7 cellular contexts compared by ENCODE assay signal in the genomic region with DNA sequence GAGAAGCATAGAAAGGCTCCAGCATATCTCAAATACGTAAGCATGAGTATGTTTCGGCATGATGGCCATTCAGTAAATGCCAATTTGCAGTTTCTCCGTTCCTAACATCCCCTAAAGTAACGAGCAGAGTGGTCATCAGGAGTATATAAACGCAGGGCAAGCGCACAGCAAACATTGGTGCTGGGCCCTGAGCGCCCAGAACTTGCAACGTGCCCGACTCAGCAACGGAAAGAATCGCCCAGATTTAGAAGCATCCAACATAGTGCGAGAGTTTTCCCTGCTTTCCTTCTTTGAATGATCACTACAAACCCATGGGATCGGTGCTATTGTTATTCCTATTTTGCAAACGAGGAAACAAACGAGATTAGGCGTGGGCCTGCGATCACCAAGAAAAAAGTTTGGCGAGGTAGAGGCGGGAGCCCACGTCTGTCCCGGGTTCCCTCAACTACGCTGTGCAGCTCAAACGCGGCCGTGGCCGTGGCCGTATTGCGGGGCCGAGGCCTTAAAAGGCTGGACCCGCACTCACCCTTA. TPM values are rescaled to one million over a fixed set of nuclear protein-coding genes. Genes with fewer than 3 reads are reported as not detected.
DNase-seq lines count a peak whose midpoint lies in the region; ATAC-seq and TF ChIP-seq lines count a peak whose summit lies in the region.

No MANE protein-coding gene starts in this region.

- POLR2A ChIA-PET in activated CD4-positive, alpha-beta memory T cell treated with anti-CD3 and anti-CD28 coated beads, Interleukin-2, amount 10 ng/mL, durations not matched to agents 7 days and 5 days (lab: Charles Lee), result interaction anchor here (0.5 to 2.1 kb wide), 18 partner anchors 8 to 998 kb away, joined by 3 to 37 read pairs (median 4); partner anchors contain the start of genes CD74, RBM22, SLC36A1 and TCOF1

- peak overlapping the region; percentile 45 to 97 (median 84) for H3K4me3 ChIP-seq in heart right ventricle
- H3K4me3 ChIP-seq in skeletal muscle cell (ENCODE audit: low read depth, low read length), result peak overlapping the region; percentile 95

- H3K27me3 Mint-ChIP-seq in activated CD4-positive, alpha-beta memory T cell treated with anti-CD3 and anti-CD28 coated beads, Interleukin-2, amount 10 ng/mL, durations not matched to agents 7 days and 5 days, result no peaks in the 10 kb centered on the region

- peaks cover 0 to 42% (median 38%) of the 10 kb centered on the region in 9 donors for H3K36me3 ChIP-seq in heart right ventricle

- H3K4me1 ChIP-seq in heart right ventricle, result peaks cover 7 to 45% (median 18%) of the 10 kb centered on the region in 9 donors

- peaks cover 0 to 5% (median 0%) of the 10 kb centered on the region in 11 donors for H3K9me3 ChIP-seq in heart right ventricle

- peak overlapping the region; percentile 92 for H3K27ac Mint-ChIP-seq in activated CD4-positive, alpha-beta memory T cell treated with anti-CD3 and anti-CD28 coated beads, Interleukin-2, amount 10 ng/mL, durations not matched to agents 7 days and 5 days

- intact Hi-C loops in heart right ventricle (cut with DNase I), result loop anchor here in 1 of 10 donors (5.0 kb wide), 1 partner anchor 92 kb away; the partner anchor contains the start of gene TCOF1

- no peak for DNase-seq in activated CD4-positive, alpha-beta memory T cell treated with anti-CD3 and anti-CD28 coated beads, Interleukin-2, amount 10 ng/mL, durations not matched to agents 7 days and 5 days
- DNase-seq in heart right ventricle (no peak), skeletal muscle cell (ENCODE audit: low read depth) (no peak), NAMALWA (ENCODE audit: low spot score) (no peak)

- TF ChIP-seq CTCF in heart right ventricle (IDR thresholded peaks at IDR 0.05), result no peak

- no peaks in the 10 kb centered on the region for H3K27me3 ChIP-seq in heart right ventricle

- ATAC-seq in HG03103 (IDR thresholded peaks at IDR 0.05; ENCODE audit: low read depth, unreplicated experiment) (peak; percentile 13), heart right ventricle (peak in 6 of 8 donors; percentile 12 to 73 (median 40)), HG03196 (IDR thresholded peaks at IDR 0.05; ENCODE audit: unreplicated experiment) (no peak), GM21360 (IDR thresholded peaks at IDR 0.05; ENCODE audit: unreplicated experiment) (no peak)

- CTCF ChIA-PET in activated CD4-positive, alpha-beta memory T cell treated with anti-CD3 and anti-CD28 coated beads, Interleukin-2, amount 10 ng/mL, durations not matched to agents 7 days and 5 days (lab: Charles Lee), result interaction anchor here (0.7 to 2.4 kb wide), 11 partner anchors 10 to 709 kb away, joined by 3 to 21 read pairs (median 5); partner anchors contain the start of genes CD74, DCTN4 and RBM22

- peak overlapping the region; percentile 89 to 99 (median 97) for H3K27ac ChIP-seq in heart right ventricle

- H3K36me3 Mint-ChIP-seq in activated CD4-positive, alpha-beta memory T cell treated with anti-CD3 and anti-CD28 coated beads, Interleukin-2, amount 10 ng/mL, durations not matched to agents 7 days and 5 days (ENCODE audit: low read depth), result peaks cover 46% of the 10 kb centered on the region

- H3K9me3 Mint-ChIP-seq in activated CD4-positive, alpha-beta memory T cell treated with anti-CD3 and anti-CD28 coated beads, Interleukin-2, amount 10 ng/mL, durations not matched to agents 7 days and 5 days, result no peaks in the 10 kb centered on the region

- WGBS in heart right ventricle, 2 donors, result 0 to 1% methylated on average over 30 of the region's 30 CpGs

- H3K4me3 Mint-ChIP-seq in activated CD4-positive, alpha-beta memory T cell treated with anti-CD3 and anti-CD28 coated beads, Interleukin-2, amount 10 ng/mL, durations not matched to agents 7 days and 5 days, result peak overlapping the region; percentile 82

- H3K4me1 Mint-ChIP-seq in activated CD4-positive, alpha-beta memory T cell treated with anti-CD3 and anti-CD28 coated beads, Interleukin-2, amount 10 ng/mL, durations not matched to agents 7 days and 5 days, result peaks cover 34% of the 10 kb centered on the region

RNA-seq across cellular contexts. Expression of gene RPS14, which starts 0.5 kb away (rescaled TPM):
- total RNA-seq in activated CD4-positive, alpha-beta memory T cell treated with anti-CD3 and anti-CD28 coated beads, Interleukin-2, amount 10 ng/mL, durations not matched to agents 7 days and 5 days, result 1,000 to 10,000 TPM; 2,316 to 2,367 TPM
- 1,000 to 10,000 TPM in 9 of 10 donors, 100 to 1,000 TPM in 1; 984 to 1,344 (median 1,239) TPM for total RNA-seq in heart right ventricle
- 1,000 to 10,000 TPM; 1,373 to 4,233 TPM for polyA plus RNA-seq in heart right ventricle

RNA-seq across cellular contexts. Expression of gene CD74, which starts 36.3 kb away (rescaled TPM):
- total RNA-seq in activated CD4-positive, alpha-beta memory T cell treated with anti-CD3 and anti-CD28 coated beads, Interleukin-2, amount 10 ng/mL, durations not matched to agents 7 days and 5 days, result 1,000 to 10,000 TPM; 1,158 to 1,180 TPM
- 1,000 to 10,000 TPM in 1 of 10 donors, 100 to 1,000 TPM in 9; 120 to 2,270 (median 303) TPM for total RNA-seq in heart right ventricle
- polyA plus RNA-seq in heart right ventricle, result 100 to 1,000 TPM; 211 to 298 TPM

RNA-seq across cellular contexts. Expression of gene NDST1, which starts 58.9 kb away (rescaled TPM):
- under 1 TPM; 0.13 to 0.18 TPM for total RNA-seq in activated CD4-positive, alpha-beta memory T cell treated with anti-CD3 and anti-CD28 coated beads, Interleukin-2, amount 10 ng/mL, durations not matched to agents 7 days and 5 days
- total RNA-seq in heart right ventricle, result 10 to 100 TPM; 50.3 to 86.1 (median 61.5) TPM
- 10 to 100 TPM; 14.8 to 15.9 TPM for polyA plus RNA-seq in heart right ventricle

Comparison
In these comparisons a context has a peak if more than half of its experiments do, and no peak if none do; other contexts are left out.
1. ATAC-seq: peak in HG03103 (single experiment) and heart right ventricle (6 of 8); none in HG03196 (single experiment) and GM21360 (single experiment).
2. RNA of gene NDST1, which starts 58.9 kb away (total RNA-seq): 50.3 to 86.1 TPM in heart right ventricle; 0.13 to 0.18 TPM in activated CD4-positive, alpha-beta memory T cell treated with anti-CD3 and anti-CD28 coated beads, Interleukin-2, amount 10 ng/mL, durations not matched to agents 7 days and 5 days; every median in the first group is over 10 times any median in the second.